ENCODE assay signal across 8 cellular contexts in genomic region chr20:1897965-1898464, GRCh38. TPM values are rescaled to one million over a fixed set of nuclear protein-coding genes. Genes with fewer than 3 reads are reported as not detected.
DNase-seq lines count a peak whose midpoint lies in the region; ATAC-seq lines count a peak whose summit lies in the region.

No MANE protein-coding gene starts in this region.

- peak overlapping the region; percentile 49 for H3K27ac ChIP-seq in rectal smooth muscle tissue (ENCODE audit: low read depth, low read length)
- no peak overlapping the region for H3K27ac ChIP-seq in effector memory CD4-positive, alpha-beta T cell (ENCODE audit: insufficient read depth, low read length, poor library complexity, severe bottlenecking)

- intact Hi-C loops in activated T-helper 1 cell treated with anti-CD3 and anti-CD28 coated beads, Interleukin-12 subunit alpha, Interleukin-12 subunit beta, Interleukin-2, Interleukin-4 antibody, amounts not matched to agents 30 ng/mL and 10 ng/mL and 1 ng/mL, durations not matched to agents 14 hours and 24 hours and 36 hours (cut with micrococcal nuclease) = loop anchor here (5.0 kb wide), 1 partner anchor 96 kb away; no protein-coding TSS in a partner anchor

- H3K4me1 Mint-ChIP-seq in activated T-helper 1 cell treated with anti-CD3 and anti-CD28 coated beads, Interleukin-12 subunit alpha, Interleukin-12 subunit beta, Interleukin-2, Interleukin-4 antibody, amounts not matched to agents 30 ng/mL and 10 ng/mL and 1 ng/mL, durations not matched to agents 14 hours and 24 hours and 36 hours (ENCODE audit: low read depth) = no peaks in the 10 kb centered on the region

- H3K27me3 ChIP-seq in adipocyte (replicated peaks; ENCODE audit: control insufficient read depth, insufficient read depth, low read length) = no peaks in the 10 kb centered on the region
- H3K27me3 ChIP-seq in rectal smooth muscle tissue (ENCODE audit: control insufficient read depth, insufficient read depth, low read length) = no peaks in the 10 kb centered on the region
- peaks cover 23% of the 10 kb centered on the region for H3K27me3 ChIP-seq in effector memory CD4-positive, alpha-beta T cell (replicated peaks; ENCODE audit: control insufficient read depth, insufficient read depth, low read length, poor library complexity, severe bottlenecking)

- ATAC-seq in GM18907 (IDR thresholded peaks at IDR 0.05; ENCODE audit: unreplicated experiment) (peak; percentile 75), HG03025 (IDR thresholded peaks at IDR 0.05; ENCODE audit: low FRiP score, unreplicated experiment) (peak; percentile 56)

- peaks cover 41% of the 10 kb centered on the region for H3K27me3 Mint-ChIP-seq in activated T-helper 1 cell treated with anti-CD3 and anti-CD28 coated beads, Interleukin-12 subunit alpha, Interleukin-12 subunit beta, Interleukin-2, Interleukin-4 antibody, amounts not matched to agents 30 ng/mL and 10 ng/mL and 1 ng/mL, durations not matched to agents 14 hours and 24 hours and 36 hours (ENCODE audit: insufficient read depth)

- H3K9ac ChIP-seq in adipocyte (ENCODE audit: low read length) (peak overlapping the region; percentile 22), rectal smooth muscle tissue (ENCODE audit: low read length) (peak overlapping the region; percentile 10)

- H3K4me1 ChIP-seq in adipocyte (ENCODE audit: control insufficient read depth, insufficient read depth, low read length) = peaks cover 50% of the 10 kb centered on the region
- H3K4me1 ChIP-seq in rectal smooth muscle tissue (ENCODE audit: control insufficient read depth, insufficient read depth, low read length) = peaks cover 19% of the 10 kb centered on the region
- H3K4me1 ChIP-seq in effector memory CD4-positive, alpha-beta T cell (ENCODE audit: control insufficient read depth, insufficient read depth, low read length, poor library complexity, severe bottlenecking) = no peaks in the 10 kb centered on the region

- H3K9me3 Mint-ChIP-seq in activated T-helper 1 cell treated with anti-CD3 and anti-CD28 coated beads, Interleukin-12 subunit alpha, Interleukin-12 subunit beta, Interleukin-2, Interleukin-4 antibody, amounts not matched to agents 30 ng/mL and 10 ng/mL and 1 ng/mL, durations not matched to agents 14 hours and 24 hours and 36 hours = no peaks in the 10 kb centered on the region

- H3K4me3 ChIP-seq in adipocyte (ENCODE audit: low read length) (peak overlapping the region; percentile 25), rectal smooth muscle tissue (ENCODE audit: low read length) (no peak overlapping the region)
- no peak overlapping the region for H3K4me3 ChIP-seq in effector memory CD4-positive, alpha-beta T cell (ENCODE audit: insufficient read depth, low read depth, low read length, poor library complexity, severe bottlenecking)

- no peaks in the 10 kb centered on the region for H3K36me3 Mint-ChIP-seq in activated T-helper 1 cell treated with anti-CD3 and anti-CD28 coated beads, Interleukin-12 subunit alpha, Interleukin-12 subunit beta, Interleukin-2, Interleukin-4 antibody, amounts not matched to agents 30 ng/mL and 10 ng/mL and 1 ng/mL, durations not matched to agents 14 hours and 24 hours and 36 hours (ENCODE audit: low read depth)

- H3K36me3 ChIP-seq in adipocyte (ENCODE audit: control insufficient read depth, insufficient read depth, low read length, severe bottlenecking) (no peaks in the 10 kb centered on the region), rectal smooth muscle tissue (ENCODE audit: control insufficient read depth, insufficient read depth, low read length) (no peaks in the 10 kb centered on the region)
- H3K36me3 ChIP-seq in effector memory CD4-positive, alpha-beta T cell (ENCODE audit: control insufficient read depth, insufficient read depth, low read length) = no peaks in the 10 kb centered on the region

- H3K27ac Mint-ChIP-seq in activated T-helper 1 cell treated with anti-CD3 and anti-CD28 coated beads, Interleukin-12 subunit alpha, Interleukin-12 subunit beta, Interleukin-2, Interleukin-4 antibody, amounts not matched to agents 30 ng/mL and 10 ng/mL and 1 ng/mL, durations not matched to agents 14 hours and 24 hours and 36 hours = no peak overlapping the region

- H3K4me3 Mint-ChIP-seq in activated T-helper 1 cell treated with anti-CD3 and anti-CD28 coated beads, Interleukin-12 subunit alpha, Interleukin-12 subunit beta, Interleukin-2, Interleukin-4 antibody, amounts not matched to agents 30 ng/mL and 10 ng/mL and 1 ng/mL, durations not matched to agents 14 hours and 24 hours and 36 hours = no peak overlapping the region

- H3K9me3 ChIP-seq in adipocyte (ENCODE audit: control insufficient read depth, low read length) = no peaks in the 10 kb centered on the region
- H3K9me3 ChIP-seq in effector memory CD4-positive, alpha-beta T cell (ENCODE audit: control insufficient read depth, low read length) = no peaks in the 10 kb centered on the region

- DNase-seq in adipocyte (ENCODE audit: low read depth) (no peak), COR-L47 (lab: John Stamatoyannopoulos, UW) (no peak), hepatic stellate cell (ENCODE audit: low spot score) (no peak)
- DNase-seq in effector memory CD4-positive, alpha-beta T cell = no peak
- DNase-seq in activated T-helper 1 cell treated with anti-CD3 and anti-CD28 coated beads, Interleukin-12 subunit alpha, Interleukin-12 subunit beta, Interleukin-2, Interleukin-4 antibody, amounts not matched to agents 30 ng/mL and 10 ng/mL and 1 ng/mL, durations not matched to agents 14 hours and 24 hours and 36 hours (ENCODE audit: low spot score) = no peak

RNA-seq across cellular contexts. Expression of gene SIRPA, which starts 2.8 kb away (rescaled TPM):
- total RNA-seq in activated T-helper 1 cell treated with anti-CD3 and anti-CD28 coated beads, Interleukin-12 subunit alpha, Interleukin-12 subunit beta, Interleukin-2, Interleukin-4 antibody, amounts not matched to agents 30 ng/mL and 10 ng/mL and 1 ng/mL, durations not matched to agents 14 hours and 24 hours and 36 hours = not detected in 2 replicates
